Comparison of ENCODE assay signal across 8 cellular contexts in the genomic region with DNA sequence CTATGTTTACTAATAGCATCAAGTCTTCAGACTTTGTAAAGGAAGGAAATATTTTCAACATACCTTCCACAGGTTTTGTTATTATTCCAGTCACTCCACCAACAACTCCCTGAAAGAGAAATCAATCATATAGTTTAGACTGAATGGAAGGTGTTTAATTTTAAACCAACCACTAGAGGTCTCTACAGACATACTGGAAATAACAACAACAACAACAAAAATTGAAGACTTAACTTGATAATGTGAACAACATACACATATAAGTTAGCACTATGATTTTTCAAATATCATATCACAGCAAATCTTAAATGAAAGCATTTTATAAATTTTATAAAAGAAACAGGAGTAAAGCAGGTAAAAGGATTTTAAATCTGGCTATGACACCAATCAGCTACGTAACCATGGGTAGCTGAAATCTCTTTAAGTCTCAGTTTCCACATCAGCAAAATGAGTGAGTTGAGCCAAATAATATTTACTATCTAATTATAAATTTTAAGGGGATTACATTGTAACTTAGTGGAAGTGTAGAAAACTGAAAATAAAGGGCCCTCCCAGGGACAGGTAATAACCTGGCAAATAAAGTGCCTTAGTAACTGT.
DNase-seq lines count a peak whose midpoint lies in the region; ATAC-seq and TF ChIP-seq lines count a peak whose summit lies in the region.

No MANE protein-coding gene starts in this region.

- H3K36me3 Mint-ChIP-seq in progenitor cell of endocrine pancreas (ENCODE audit: insufficient read depth), result peaks cover 14% of the 10 kb centered on the region

- DNase-seq in NCI-H510A treated with DMSO at 0.1 percent for 48 hours (lab: John Stamatoyannopoulos, UW) (peak; percentile 14), NCI-H510A (lab: John Stamatoyannopoulos, UW) (no peak), NCI-H526 (lab: John Stamatoyannopoulos, UW) (peak; percentile 11 to 36), dermis microvascular lymphatic vessel endothelial cell (ENCODE audit: low read depth in 2 of 2) (peak; percentile 26 to 34), progenitor cell of endocrine pancreas (ENCODE audit: low spot score, unreplicated experiment) (no peak), GOT3 (lab: John Stamatoyannopoulos, UW) (no peak), mesenteric fat pad (ENCODE audit: low spot score) (no peak)

- H3K27ac Mint-ChIP-seq in progenitor cell of endocrine pancreas, result no peak overlapping the region

- H3K4me1 Mint-ChIP-seq in progenitor cell of endocrine pancreas (ENCODE audit: low read depth), result no peaks in the 10 kb centered on the region

- H3K4me3 Mint-ChIP-seq in progenitor cell of endocrine pancreas (ENCODE audit: low read depth), result no peak overlapping the region

- ATAC-seq in HG03095 (IDR thresholded peaks at IDR 0.05; ENCODE audit: unreplicated experiment), result no peak

- H3K9me3 Mint-ChIP-seq in progenitor cell of endocrine pancreas (ENCODE audit: low read depth), result no peaks in the 10 kb centered on the region

- peak; percentile 74 for TF ChIP-seq CTCF in progenitor cell of endocrine pancreas (IDR thresholded peaks at IDR 0.05; ENCODE audit: unreplicated experiment)

- H3K27me3 Mint-ChIP-seq in progenitor cell of endocrine pancreas, result no peaks in the 10 kb centered on the region

Comparison
In these comparisons a context has a peak if more than half of its experiments do, and no peak if none do; other contexts are left out.
1. DNase-seq: peak in NCI-H510A treated with DMSO at 0.1 percent for 48 hours (single experiment), NCI-H526 (2 of 2) and dermis microvascular lymphatic vessel endothelial cell (2 of 2); none in NCI-H510A (single experiment), progenitor cell of endocrine pancreas (single experiment), GOT3 (single experiment) and mesenteric fat pad (single experiment).